In the genomic region with DNA sequence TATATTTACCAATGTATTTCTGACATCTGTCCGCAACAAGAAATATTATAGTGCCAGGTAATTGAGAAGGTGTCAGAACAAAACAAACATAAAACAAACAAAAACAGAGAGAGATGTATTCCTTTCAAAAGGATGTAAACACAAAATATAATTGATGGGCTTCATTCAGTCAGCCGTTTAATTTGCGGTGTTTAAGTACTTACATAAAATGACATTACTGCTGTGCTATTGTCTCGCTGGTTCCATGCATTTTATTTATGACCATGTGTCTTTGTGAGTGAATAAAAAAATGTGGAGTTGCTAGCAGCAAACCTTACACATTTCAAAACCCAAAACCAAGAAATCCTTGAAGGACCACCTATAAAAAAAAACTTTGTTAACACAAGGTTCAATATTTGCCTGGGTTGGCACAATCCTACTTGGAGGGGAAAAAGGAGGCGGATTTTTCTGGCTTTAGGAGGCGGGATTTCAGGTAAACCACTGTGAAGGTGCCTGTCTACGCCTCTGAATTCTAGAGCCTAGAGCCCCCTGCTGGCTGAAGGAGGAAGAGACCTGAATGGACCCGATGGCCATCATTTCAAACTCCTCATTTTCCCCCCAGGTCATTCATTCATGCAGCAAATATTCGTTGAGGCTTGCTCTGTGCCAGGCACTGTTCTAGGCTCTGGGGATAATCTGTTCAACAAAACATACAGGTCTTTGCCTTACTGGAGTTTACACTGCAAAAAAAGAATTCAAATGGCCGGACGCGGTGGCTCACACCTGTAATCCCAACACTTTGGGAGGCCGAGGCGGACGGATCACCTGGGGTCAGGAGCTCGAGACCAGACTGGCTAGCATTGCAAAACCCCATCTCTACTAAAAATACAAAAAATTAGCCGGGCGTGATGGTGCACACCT, we compare ENCODE assay signal across 8 cellular contexts.
DNase-seq lines count a peak whose midpoint lies in the region; ATAC-seq and TF ChIP-seq lines count a peak whose summit lies in the region.

No MANE protein-coding gene starts in this region.

- no peak overlapping the region for H3K27ac ChIP-seq in colonic mucosa

- no peaks in the 10 kb centered on the region for H3K36me3 ChIP-seq in colonic mucosa

- H3K27me3 ChIP-seq in colonic mucosa = no peaks in the 10 kb centered on the region

- no peak overlapping the region for H3K9ac ChIP-seq in colonic mucosa (ENCODE audit: low read depth in 2 of 2, low read length in 2 of 2)

- TF ChIP-seq CTCF in colonic mucosa (IDR thresholded peaks at IDR 0.05) = peak; percentile 72

- H3K9me3 ChIP-seq in colonic mucosa = no peaks in the 10 kb centered on the region

- no peak overlapping the region for H3K4me3 ChIP-seq in colonic mucosa

- DNase-seq in DMS 273 (lab: John Stamatoyannopoulos, UW; ENCODE audit: unreplicated experiment) (peak; percentile 93), NCI-H226 (peak; percentile 64), colonic mucosa (peak; percentile 88), medulla oblongata (ENCODE audit: extremely low spot score) (peak; percentile 45)
- peak; percentile 66 to 71 for DNase-seq in activated CD4-positive, alpha-beta T cell treated with anti-CD3 and anti-CD28 coated beads for 24 hours (ENCODE audit: low read depth in 2 of 2)
- DNase-seq in stimulated activated CD8-positive, alpha-beta memory T cell treated with anti-CD3 and anti-CD28 coated beads, Interleukin-4, amount 100 ng/mL, for 48 hours = peak; percentile 87

- intact Hi-C loops in colonic mucosa (cut with DNase I) = loop anchor here (2.0 kb wide), 1 partner anchor 167 kb away; no protein-coding TSS in a partner anchor

- peak; percentile 52 for ATAC-seq in HG02885 (IDR thresholded peaks at IDR 0.05; ENCODE audit: poor library complexity, unreplicated experiment)
- no peak for ATAC-seq in HG03039 (IDR thresholded peaks at IDR 0.05; ENCODE audit: unreplicated experiment)

- H3K4me1 ChIP-seq in colonic mucosa = no peaks in the 10 kb centered on the region
